ENCODE assay signal across 22 cellular contexts in genomic region chr20:45114465-45115385, GRCh38. TPM values are rescaled to one million over a fixed set of nuclear protein-coding genes. Genes with fewer than 3 reads are reported as not detected.
DNase-seq lines count a peak whose midpoint lies in the region; ATAC-seq and TF ChIP-seq lines count a peak whose summit lies in the region.
"Had no signal": no experiment of that assay in that cellular context is flagged by ENCODE, and none has a peak within 500 bp of the region (broad histone marks: within the 10 kb centered on the region; RNA-seq: fewer than 3 reads in every experiment).

TSS of gene WFDC5 (minus strand) at chr20:45115174. CDS start at chr20:45115083, 91 bp downstream.

- H3K18ac ChIP-seq in mesenchymal stem cell (ENCODE audit: low read depth in 1 of 2, low read length in 2 of 2), result no peak within 1 kb of the TSS

- peak; percentile 69 to 82 for ATAC-seq in activated T-cell treated with anti-CD3 and anti-CD28 coated beads, Interleukin-2, amount 50 U/mL, for 72 hours (replicated peaks in 1 of 2)
- ATAC-seq in T-helper 17 cell, result peak; percentile 42
- peak; percentile 54 for ATAC-seq in stimulated activated naive CD8-positive, alpha-beta T cell treated with anti-CD3 and anti-CD28 coated beads, Interleukin-15, Interleukin-2, amounts not matched to agents 100 U/mL and 50 U/mL, for 24 hours
- ATAC-seq: left lobe of liver, PC-3 had no signal

- H2BK12ac ChIP-seq in mesenchymal stem cell (ENCODE audit: low read length in 2 of 2), result no peak within 1 kb of the TSS

- H3K27me3 Mint-ChIP-seq in activated T-cell treated with anti-CD3 and anti-CD28 coated beads, Interleukin-2, amount 50 U/mL, for 72 hours (ENCODE audit: low read depth), result peaks cover 21% of the 10 kb centered on the region
- H3K27me3 Mint-ChIP-seq in T-helper 17 cell, result peaks cover 8% of the 10 kb centered on the region

- no peak within 1 kb of the TSS for H2AK5ac ChIP-seq in mesenchymal stem cell (ENCODE audit: low read length, severe bottlenecking)

- H3K4me1 Mint-ChIP-seq in activated T-cell treated with anti-CD3 and anti-CD28 coated beads, Interleukin-2, amount 50 U/mL, for 72 hours (ENCODE audit: low read depth), result peaks cover 17% of the 10 kb centered on the region
- H3K4me1 Mint-ChIP-seq in T-helper 17 cell, result peaks cover 11% of the 10 kb centered on the region

- intact Hi-C loops in esophagus squamous epithelium (cut with DNase I) (no loop called here), dorsolateral prefrontal cortex (cut with DNase I) (loop anchor here in 1 of 2 donors (5.0 kb wide), 1 partner anchor 72 kb away; no protein-coding TSS in a partner anchor)

- H3K4ac ChIP-seq in mesenchymal stem cell (ENCODE audit: low read depth in 1 of 2, low read length in 2 of 2), result no peak within 1 kb of the TSS

- no peak within 1 kb of the TSS for H3K27ac Mint-ChIP-seq in activated T-cell treated with anti-CD3 and anti-CD28 coated beads, Interleukin-2, amount 50 U/mL, for 72 hours
- H3K27ac Mint-ChIP-seq in T-helper 17 cell, result no peak within 1 kb of the TSS
- H3K27ac Mint-ChIP-seq: activated T-helper 2 cell treated with anti-CD3 and anti-CD28 coated beads, Interferon-gamma antibody, Interleukin-2, Interleukin-4, amounts not matched to agents 10 μg/mL and 5 μg/mL and 100 μg/mL, durations not matched to agents 14 hours and 24 hours and 36 hours; dendritic cell treated with granulocyte-macrophage colony-stimulating factor and Interleukin-4, amounts not matched to agents 40 ng/mL and 50 ng/mL, for 4 days; H9 had no signal

- no peaks in the 10 kb centered on the region for H3K79me1 ChIP-seq in mesenchymal stem cell (replicated peaks; ENCODE audit: low read length, poor library complexity, severe bottlenecking)

- H4K91ac ChIP-seq in mesenchymal stem cell (ENCODE audit: low read length), result no peak within 1 kb of the TSS

- no peak within 1 kb of the TSS for H3K4me2 ChIP-seq in mesenchymal stem cell (ENCODE audit: low read length, poor library complexity, severe bottlenecking)

- no peaks in the 10 kb centered on the region for H3K9me3 Mint-ChIP-seq in activated T-cell treated with anti-CD3 and anti-CD28 coated beads, Interleukin-2, amount 50 U/mL, for 72 hours
- H3K9me3 Mint-ChIP-seq: activated T-helper 2 cell treated with anti-CD3 and anti-CD28 coated beads, Interferon-gamma antibody, Interleukin-2, Interleukin-4, amounts not matched to agents 10 μg/mL and 5 μg/mL and 100 μg/mL, durations not matched to agents 14 hours and 24 hours and 36 hours; dendritic cell treated with granulocyte-macrophage colony-stimulating factor and Interleukin-4, amounts not matched to agents 40 ng/mL and 50 ng/mL, for 4 days; H9 had no signal

- H3K27ac ChIP-seq in esophagus squamous epithelium, result peak within 1 kb of the TSS; percentile 38 to 78 (median 70)
- no peak within 1 kb of the TSS for H3K27ac ChIP-seq in mesenchymal stem cell (ENCODE audit: low read length, poor library complexity, severe bottlenecking)
- H3K27ac ChIP-seq in dorsolateral prefrontal cortex, result no peak within 1 kb of the TSS
- H3K27ac ChIP-seq: stomach had no signal

- H3K9me3 ChIP-seq in T-helper 17 cell (ENCODE audit: control insufficient read depth, low read length, poor library complexity, severe bottlenecking) (no peaks in the 10 kb centered on the region), esophagus squamous epithelium (no peaks in the 10 kb centered on the region), mesenchymal stem cell (ENCODE audit: control insufficient read depth, low read length) (no peaks in the 10 kb centered on the region)
- H3K9me3 ChIP-seq: Caco-2, stomach had no signal

- H3K4me3 ChIP-seq in esophagus squamous epithelium (no peak within 1 kb of the TSS), mesenchymal stem cell (ENCODE audit: insufficient read depth in 1 of 2, low read depth in 1 of 2, low read length in 2 of 2) (no peak within 1 kb of the TSS), dorsolateral prefrontal cortex (no peak within 1 kb of the TSS)
- H3K4me3 ChIP-seq: stomach had no signal

- no peak for TF ChIP-seq CTCF in esophagus squamous epithelium (IDR thresholded peaks at IDR 0.05)
- no peak for TF ChIP-seq CTCF in dorsolateral prefrontal cortex (IDR thresholded peaks at IDR 0.05 in 54 of 56, conservative IDR thresholded peaks at IDR 0.05 in 2 of 56; ENCODE audit: low read depth in 1 of 56, partially characterized antibody in 56 of 56)

- H2AFZ ChIP-seq in mesenchymal stem cell (ENCODE audit: low read depth, low read length), result no peak within 1 kb of the TSS

- H3K4me3 Mint-ChIP-seq in activated T-cell treated with anti-CD3 and anti-CD28 coated beads, Interleukin-2, amount 50 U/mL, for 72 hours, result peak within 1 kb of the TSS; percentile 18 to 23
- peak within 1 kb of the TSS; percentile 36 for H3K4me3 Mint-ChIP-seq in T-helper 17 cell
- H3K4me3 Mint-ChIP-seq: dendritic cell treated with granulocyte-macrophage colony-stimulating factor and Interleukin-4, amounts not matched to agents 40 ng/mL and 50 ng/mL, for 4 days; H9 had no signal

- TF ChIP-seq POLR2A in esophagus squamous epithelium (IDR thresholded peaks at IDR 0.05), result no peak

- no peaks in the 10 kb centered on the region for H3K36me3 Mint-ChIP-seq in activated T-cell treated with anti-CD3 and anti-CD28 coated beads, Interleukin-2, amount 50 U/mL, for 72 hours (ENCODE audit: insufficient read depth in 2 of 2)
- no peaks in the 10 kb centered on the region for H3K36me3 Mint-ChIP-seq in T-helper 17 cell (ENCODE audit: low read depth)

- WGBS in esophagus squamous epithelium, 2 donors, result 22 to 35% methylated on average over 9 to 12 of the region's 16 CpGs
- WGBS in mesenchymal stem cell, result 68% methylated on average over 16 of the region's 16 CpGs

- no peak within 1 kb of the TSS for H2BK5ac ChIP-seq in mesenchymal stem cell (ENCODE audit: low read depth, low read length, poor library complexity, severe bottlenecking)

- H3K36me3 ChIP-seq in esophagus squamous epithelium (no peaks in the 10 kb centered on the region), mesenchymal stem cell (ENCODE audit: control insufficient read depth in 1 of 2, insufficient read depth in 2 of 2, low read depth in 1 of 2, low read length in 2 of 2) (no peaks in the 10 kb centered on the region)
- H3K36me3 ChIP-seq: stomach had no signal

- no peak within 1 kb of the TSS for H3K23ac ChIP-seq in mesenchymal stem cell (ENCODE audit: low read length in 2 of 2)

- no peak within 1 kb of the TSS for H3K14ac ChIP-seq in mesenchymal stem cell (ENCODE audit: low read length in 2 of 2)

- H2BK15ac ChIP-seq in mesenchymal stem cell (ENCODE audit: low read depth, poor library complexity, severe bottlenecking), result no peak within 1 kb of the TSS

- peaks cover 0 to 37% (median 0%) of the 10 kb centered on the region in 4 donors for H3K27me3 ChIP-seq in esophagus squamous epithelium
- peaks cover 31 to 74% of the 10 kb centered on the region in 2 experiments for H3K27me3 ChIP-seq in mesenchymal stem cell (ENCODE audit: control insufficient read depth in 1 of 2, insufficient read depth in 1 of 2, low read length in 2 of 2)
- H3K27me3 ChIP-seq in dorsolateral prefrontal cortex, result peaks cover 0 to 2% (median 0%) of the 10 kb centered on the region in 45 donors

- peak in 1 of 2 donors; percentile 34 for DNase-seq in activated T-cell treated with anti-CD3 and anti-CD28 coated beads, Interleukin-2, amount 50 U/mL, for 72 hours
- DNase-seq in activated T-cell treated with anti-CD3 and anti-CD28 coated beads for 4 hours (no peak), T-helper 17 cell (no peak), esophagus squamous epithelium (lab: John Stamatoyannopoulos, UW) (no peak), EL (no peak), mesenchymal stem cell (no peak), dorsolateral prefrontal cortex (no peak)
- peak; percentile 27 for DNase-seq in stimulated activated naive CD8-positive, alpha-beta T cell treated with anti-CD3 and anti-CD28 coated beads, Interleukin-15, Interleukin-2, amounts not matched to agents 100 U/mL and 50 U/mL, for 24 hours
- DNase-seq: activated CD4-positive, CD25-positive, alpha-beta regulatory T cell treated with anti-CD3 and anti-CD28 coated beads, Interleukin-2, amount 50 U/mL, for 72 hours; Caco-2; H9; NCI-H510A; PC-3; stomach had no signal

- H3K9ac ChIP-seq in mesenchymal stem cell (ENCODE audit: low read length), result no peak within 1 kb of the TSS

- H2BK120ac ChIP-seq in mesenchymal stem cell (ENCODE audit: low read depth, low read length), result no peak within 1 kb of the TSS

- no peak within 1 kb of the TSS for H4K8ac ChIP-seq in mesenchymal stem cell (ENCODE audit: low read length)

- peaks cover 9 to 22% (median 10%) of the 10 kb centered on the region in 3 donors for H3K4me1 ChIP-seq in esophagus squamous epithelium
- H3K4me1 ChIP-seq in mesenchymal stem cell (ENCODE audit: control insufficient read depth, insufficient read depth, low read depth, low read length), result peaks cover 3% of the 10 kb centered on the region
- H3K4me1 ChIP-seq: Caco-2 had no signal

RNA-seq across cellular contexts. Expression of gene WFDC5, which starts in this region (rescaled TPM):
- 1 to 10 TPM in 1 of 2 donors, not detected in 1; 1.4 TPM for total RNA-seq in activated T-cell treated with anti-CD3 and anti-CD28 coated beads, Interleukin-2, amount 50 U/mL, for 72 hours
- total RNA-seq in T-helper 17 cell (not detected), esophagus squamous epithelium (10 to 100 TPM in 1 of 4 donors, 1 to 10 TPM in 3; 3.1 to 32.1 (median 4.6) TPM), dorsolateral prefrontal cortex (not detected)
- polyA plus RNA-seq in mesenchymal stem cell (2013, experiment 1 of 2), result not detected
- polyA plus RNA-seq in mesenchymal stem cell (2013, experiment 2 of 2), result not detected
- total RNA-seq: activated T-helper 2 cell treated with anti-CD3 and anti-CD28 coated beads, Interferon-gamma antibody, Interleukin-2, Interleukin-4, amounts not matched to agents 10 μg/mL and 5 μg/mL and 100 μg/mL, durations not matched to agents 14 hours and 24 hours and 36 hours; astrocyte; Caco-2; H9; left lobe of liver; LHCN-M2; PC-3; skeletal muscle tissue; stomach had no signal
- polyA plus RNA-seq: AG04450, neural cell had no signal

Comparison
In these comparisons a context has a peak if more than half of its experiments do, and no peak if none do; other contexts are left out.
1. Peak in ATAC-seq in T-helper 17 cell; RNA of the gene not detected or under 1 TPM.
2. H3K27ac ChIP-seq: peak in esophagus squamous epithelium (4 of 4); none in mesenchymal stem cell (single experiment) and dorsolateral prefrontal cortex (0 of 59).
3. Peak in every context shown above with its lines, with median percentiles within 50 percentile points of each other: ATAC-seq.